ENCODE assay signal across 10 cellular contexts in the genomic region with DNA sequence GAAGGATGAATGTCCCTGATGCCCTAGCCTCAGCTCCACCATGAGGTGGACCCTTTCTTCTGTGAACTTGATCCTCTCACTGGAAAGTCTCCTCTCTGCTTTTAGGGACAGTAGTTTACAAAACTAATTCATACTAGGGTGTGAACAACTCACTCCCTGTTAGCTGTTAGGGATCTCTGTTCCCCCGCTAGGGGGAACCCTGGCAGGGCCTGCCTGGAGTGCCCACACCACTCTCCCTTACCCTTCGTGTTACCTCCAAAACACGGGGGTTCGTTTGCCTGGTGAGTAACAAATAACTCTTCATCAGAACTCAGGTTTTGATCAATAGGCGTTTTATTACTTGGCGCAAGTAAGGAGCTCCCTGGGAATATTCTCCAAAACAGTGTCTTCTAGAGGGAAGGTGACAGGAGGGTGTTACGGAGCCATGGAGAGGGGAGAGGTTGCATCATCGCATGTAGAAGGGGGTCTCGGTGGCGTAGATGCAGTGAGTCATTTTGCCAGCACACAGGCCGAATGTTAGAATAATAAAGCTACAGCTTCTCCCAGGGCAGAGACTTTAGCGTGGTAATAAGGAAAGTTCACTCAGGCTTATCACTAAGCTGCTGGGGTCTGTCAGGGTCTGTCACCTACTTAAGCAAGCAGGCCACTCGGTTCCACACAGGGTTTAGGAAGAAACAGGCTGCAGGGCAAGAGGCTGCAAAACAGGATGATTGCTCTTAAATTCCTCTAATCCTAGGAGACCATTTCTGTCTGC. TPM values are rescaled to one million over a fixed set of nuclear protein-coding genes. Genes with fewer than 3 reads are reported as not detected.
A peak's percentile ranks its signal among the peaks of the same experiment; 100 is the strongest.
DNase-seq lines count a peak whose midpoint lies in the region; ATAC-seq and TF ChIP-seq lines count a peak whose summit lies in the region.
"Had no signal": no experiment of that assay in that cellular context is flagged by ENCODE, and none has a peak within 500 bp of the region (broad histone marks: within the 10 kb centered on the region; RNA-seq: fewer than 3 reads in every experiment).

No MANE protein-coding gene starts in this region.

- peak; percentile 4 for DNase-seq in G401 (ENCODE audit: low spot score)
- DNase-seq in SK-MEL-5 (ENCODE audit: low read depth, low spot score) = peak; percentile 16
- DNase-seq in left ventricle myocardium inferior = no peak
- DNase-seq in sigmoid colon = no peak
- no peak for DNase-seq in foreskin melanocyte
- DNase-seq in GF-D8 (lab: John Stamatoyannopoulos, UW) = no peak
- DNase-seq in SHP77 treated with DMSO at 0.1 percent for 48 hours (lab: John Stamatoyannopoulos, UW) = no peak
- DNase-seq: activated effector memory CD4-positive, alpha-beta T cell treated with anti-CD3 and anti-CD28 coated beads, Interleukin-2, amount 50 U/mL, for 16 hours; COR-L47 had no signal

- no peak overlapping the region for H3K4me3 ChIP-seq in left ventricle myocardium inferior
- H3K4me3 ChIP-seq in sigmoid colon = no peak overlapping the region

- no peak for TF ChIP-seq EP300 in sigmoid colon (IDR thresholded peaks at IDR 0.05)

- TF ChIP-seq CTCF in left ventricle myocardium inferior (IDR thresholded peaks at IDR 0.05; ENCODE audit: borderline replicate concordance) (peak; percentile 41), sigmoid colon (IDR thresholded peaks at IDR 0.05) (peak in 1 of 4 experiments; percentile 16)

- H3K4me1 ChIP-seq in left ventricle myocardium inferior = peaks cover 84% of the 10 kb centered on the region
- peaks cover 0 to 41% (median 38%) of the 10 kb centered on the region in 4 donors for H3K4me1 ChIP-seq in sigmoid colon

- H3K9me3 ChIP-seq in left ventricle myocardium inferior (replicated peaks) (no peaks in the 10 kb centered on the region), sigmoid colon (no peaks in the 10 kb centered on the region)

- H3K27me3 ChIP-seq in left ventricle myocardium inferior (ENCODE audit: low read depth) = no peaks in the 10 kb centered on the region
- H3K27me3 ChIP-seq in sigmoid colon = no peaks in the 10 kb centered on the region

- H3K36me3 ChIP-seq in left ventricle myocardium inferior = no peaks in the 10 kb centered on the region
- H3K36me3 ChIP-seq in sigmoid colon = no peaks in the 10 kb centered on the region

- no peak for ATAC-seq in GM21447 (IDR thresholded peaks at IDR 0.05; ENCODE audit: unreplicated experiment)

- no peak for TF ChIP-seq POLR2A in sigmoid colon (IDR thresholded peaks at IDR 0.05)

- in situ Hi-C loops in G401 (cut with HindIII; ENCODE audit: low sequenced_read_pairs) (no loop called here), SK-MEL-5 (cut with HindIII; ENCODE audit: low pct_unique_long_range_greater_than_20kb, low sequenced_read_pairs) (no loop called here)

- intact Hi-C loops in left ventricle myocardium inferior (cut with micrococcal nuclease) (no loop called here), sigmoid colon (cut with DNase I) (loop anchor here (5.0 kb wide), 1 partner anchor 44 kb away; no protein-coding TSS in a partner anchor)

- 73 to 79% methylated on average over 13 of the region's 13 CpGs for WGBS in sigmoid colon, 2 donors

- H3K27ac ChIP-seq in left ventricle myocardium inferior (replicated peaks) (peak overlapping the region; percentile 88), sigmoid colon (peak overlapping the region; percentile 59 to 74 (median 68))

RNA-seq across cellular contexts. Expression of gene C11orf96, which starts 45.8 kb away (rescaled TPM):
- total RNA-seq in G401 (2014; rRNA removed; shearing (Covaris generic)) = 0.86 TPM in 1 of 2 replicates, not detected in the other
- total RNA-seq in SK-MEL-5 (2014; rRNA removed; shearing (Covaris generic)) = 112 and 149 TPM in 2 replicates
- polyA plus RNA-seq in SK-MEL-5 (2015; cell fraction: cytosol; rRNA removed) = 110 and 137 TPM in 2 replicates
- 14.4 and 26.7 TPM in 2 replicates for polyA plus RNA-seq in SK-MEL-5 (2015; cell fraction: nucleus; rRNA removed)
- total RNA-seq in left ventricle myocardium inferior = 20.1 TPM
- total RNA-seq in sigmoid colon = 100 to 1,000 TPM in 2 of 4 donors, 10 to 100 TPM in 2; 47.4 to 336 (median 95.6) TPM
- 10 to 100 TPM in 2 of 3 donors, 1 to 10 TPM in 1; 7.4 to 29.3 (median 24.6) TPM for polyA plus RNA-seq in sigmoid colon

RNA-seq across cellular contexts. Expression of gene ACCSL, which starts 59.6 kb away (rescaled TPM):
- total RNA-seq in G401 (2014; rRNA removed; shearing (Covaris generic)) = not detected in 2 replicates
- 1.5 TPM in 2 replicates for total RNA-seq in SK-MEL-5 (2014; rRNA removed; shearing (Covaris generic))
- polyA plus RNA-seq in SK-MEL-5 (2015; cell fraction: cytosol; rRNA removed) = 0.98 and 1.2 TPM in 2 replicates
- 3.5 and 4.6 TPM in 2 replicates for polyA plus RNA-seq in SK-MEL-5 (2015; cell fraction: nucleus; rRNA removed)
- not detected for total RNA-seq in left ventricle myocardium inferior
- under 1 TPM in 1 of 4 donors, not detected in 3; 0.27 TPM for total RNA-seq in sigmoid colon
- polyA plus RNA-seq in sigmoid colon = not detected

Comparison
In these comparisons a context has a peak if more than half of its experiments do, and no peak if none do; other contexts are left out.
1. DNase-seq: peak in G401 (single experiment) and SK-MEL-5 (single experiment); none in left ventricle myocardium inferior (single experiment), sigmoid colon (single experiment), foreskin melanocyte (single experiment), GF-D8 (single experiment) and SHP77 treated with DMSO at 0.1 percent for 48 hours (single experiment).
2. RNA of gene C11orf96, which starts 45.8 kb away (total RNA-seq): 112 to 149 TPM in SK-MEL-5, 47.4 to 336 TPM in sigmoid colon and 20.1 TPM in left ventricle myocardium inferior (single experiment); 0.86 TPM in G401; every median in the first group is over 10 times any median in the second.